Comparison of ENCODE assay signal across 8 cellular contexts in the genomic region with DNA sequence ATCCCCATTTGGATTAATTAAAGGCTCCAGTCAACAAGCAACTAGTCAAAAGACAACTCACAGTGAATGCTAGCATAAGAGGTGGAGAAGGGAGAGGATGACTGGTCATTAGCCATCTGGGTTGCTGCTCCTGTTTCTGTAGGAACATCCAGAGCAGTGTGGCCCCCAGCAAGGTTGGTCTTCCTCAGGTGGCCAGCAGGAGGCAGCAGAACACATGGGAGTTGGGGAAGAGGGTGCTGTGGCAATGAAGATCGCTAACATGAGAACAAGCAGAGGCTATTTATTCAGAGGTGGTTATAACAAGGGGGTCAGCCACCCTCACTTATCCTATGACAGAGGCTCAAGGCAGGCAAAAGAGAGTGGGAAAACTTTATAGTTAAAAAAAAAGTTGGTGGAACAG. TPM values are rescaled to one million over a fixed set of nuclear protein-coding genes. Genes with fewer than 3 reads are reported as not detected.
A peak's percentile ranks its signal among the peaks of the same experiment; 100 is the strongest.
DNase-seq lines count a peak whose midpoint lies in the region; ATAC-seq and TF ChIP-seq lines count a peak whose summit lies in the region.

No MANE protein-coding gene starts in this region.

- H3K27ac Mint-ChIP-seq in activated naive CD8-positive, alpha-beta T cell treated with anti-CD3 and anti-CD28 coated beads for 36 hours, result no peak overlapping the region
- H3K27ac Mint-ChIP-seq in mesothelial cell of epicardium, result no peak overlapping the region

- no peak overlapping the region for H3K4me3 Mint-ChIP-seq in activated naive CD8-positive, alpha-beta T cell treated with anti-CD3 and anti-CD28 coated beads for 36 hours
- no peak overlapping the region for H3K4me3 Mint-ChIP-seq in mesothelial cell of epicardium

- peak; percentile 82 for ATAC-seq in HG02610 (IDR thresholded peaks at IDR 0.05; ENCODE audit: unreplicated experiment)

- peak; percentile 40 for DNase-seq in SKM-1 treated with dmso at 0.1 percent for 144 hours (lab: John Stamatoyannopoulos, UW; ENCODE audit: unreplicated experiment)
- no peak for DNase-seq in SKM-1 (lab: John Stamatoyannopoulos, UW; ENCODE audit: unreplicated experiment)
- peak; percentile 42 for DNase-seq in NCI-H748 (lab: John Stamatoyannopoulos, UW; ENCODE audit: unreplicated experiment)
- DNase-seq in activated naive CD8-positive, alpha-beta T cell treated with anti-CD3 and anti-CD28 coated beads for 36 hours, result peak; percentile 39
- no peak for DNase-seq in mesothelial cell of epicardium (ENCODE audit: low spot score in 2 of 2, unreplicated experiment in 2 of 2)
- no peak for DNase-seq in NCI-H1092 treated with DMSO at 0.1 percent for 48 hours (lab: John Stamatoyannopoulos, UW)
- DNase-seq in NCI-H2081 (lab: John Stamatoyannopoulos, UW), result no peak

- peaks cover under 1% of the 10 kb centered on the region for H3K9me3 Mint-ChIP-seq in activated naive CD8-positive, alpha-beta T cell treated with anti-CD3 and anti-CD28 coated beads for 36 hours
- peaks cover 7% of the 10 kb centered on the region for H3K9me3 Mint-ChIP-seq in mesothelial cell of epicardium

- no peaks in the 10 kb centered on the region for H3K4me1 Mint-ChIP-seq in activated naive CD8-positive, alpha-beta T cell treated with anti-CD3 and anti-CD28 coated beads for 36 hours
- H3K4me1 Mint-ChIP-seq in mesothelial cell of epicardium, result peaks cover 4% of the 10 kb centered on the region

- peaks cover 7% of the 10 kb centered on the region for H3K27me3 Mint-ChIP-seq in activated naive CD8-positive, alpha-beta T cell treated with anti-CD3 and anti-CD28 coated beads for 36 hours
- peaks cover 20% of the 10 kb centered on the region for H3K27me3 Mint-ChIP-seq in mesothelial cell of epicardium (ENCODE audit: low read depth)

- H3K36me3 Mint-ChIP-seq in activated naive CD8-positive, alpha-beta T cell treated with anti-CD3 and anti-CD28 coated beads for 36 hours, result no peaks in the 10 kb centered on the region
- H3K36me3 Mint-ChIP-seq in mesothelial cell of epicardium, result no peaks in the 10 kb centered on the region

- TF ChIP-seq CTCF in mesothelial cell of epicardium (IDR thresholded peaks at IDR 0.05; ENCODE audit: unreplicated experiment), result peak; percentile 25

RNA-seq across cellular contexts. Expression of a gene that starts 21.3 kb away (rescaled TPM):
- total RNA-seq in activated naive CD8-positive, alpha-beta T cell treated with anti-CD3 and anti-CD28 coated beads for 36 hours, result not detected
- not detected in 3 replicates for total RNA-seq in mesothelial cell of epicardium

Comparison
In these comparisons a context has a peak if more than half of its experiments do, and no peak if none do; other contexts are left out.
1. DNase-seq: peak in SKM-1 treated with dmso at 0.1 percent for 144 hours (single experiment), NCI-H748 (single experiment) and activated naive CD8-positive, alpha-beta T cell treated with anti-CD3 and anti-CD28 coated beads for 36 hours (single experiment); none in SKM-1 (single experiment), mesothelial cell of epicardium (0 of 2), NCI-H1092 treated with DMSO at 0.1 percent for 48 hours (single experiment) and NCI-H2081 (0 of 2).